ENCODE assay signal across 9 cellular contexts in genomic region chr2:101533611-101534601, GRCh38.
DNase-seq lines count a peak whose midpoint lies in the region; ATAC-seq lines count a peak whose summit lies in the region.
"Had no signal": no experiment of that assay in that cellular context is flagged by ENCODE, and none has a peak within 500 bp of the region (broad histone marks: within the 10 kb centered on the region; RNA-seq: fewer than 3 reads in every experiment).

No MANE protein-coding gene starts in this region.

- H3K36me3 ChIP-seq in stomach smooth muscle (ENCODE audit: control insufficient read depth in 2 of 2, insufficient read depth in 2 of 2, low read length in 2 of 2): no peaks in the 10 kb centered on the region

- H3K27me3 ChIP-seq in stomach smooth muscle (ENCODE audit: control insufficient read depth in 1 of 2, insufficient read depth in 2 of 2, low read length in 2 of 2): no peaks in the 10 kb centered on the region

- no peaks in the 10 kb centered on the region for H3K9me3 ChIP-seq in stomach smooth muscle (ENCODE audit: control insufficient read depth in 2 of 2, low read length in 2 of 2)

- H3K4me3 ChIP-seq in stomach smooth muscle (ENCODE audit: low read length in 2 of 2): peak overlapping the region; percentile 42 to 44

- H3K27ac ChIP-seq in stomach smooth muscle (ENCODE audit: low read length): peak overlapping the region; percentile 93

- ATAC-seq in GM19035 (IDR thresholded peaks at IDR 0.05; ENCODE audit: unreplicated experiment): no peak
- ATAC-seq in HG02973 (IDR thresholded peaks at IDR 0.05; ENCODE audit: unreplicated experiment): no peak
- ATAC-seq in HG02884 (IDR thresholded peaks at IDR 0.05; ENCODE audit: unreplicated experiment): no peak

- peak overlapping the region; percentile 56 to 58 for H3K9ac ChIP-seq in stomach smooth muscle (ENCODE audit: low read length in 2 of 2)

- H3K4me1 ChIP-seq in stomach smooth muscle (ENCODE audit: control insufficient read depth, insufficient read depth, low read length): peaks cover 16% of the 10 kb centered on the region

- DNase-seq in MV-4-11 (lab: John Stamatoyannopoulos, UW) (peak; percentile 62), cerebellar cortex (ENCODE audit: low spot score) (peak; percentile 22), inferior parietal cortex (ENCODE audit: extremely low spot score) (peak; percentile 88), LoVo (ENCODE audit: low spot score) (no peak)
- DNase-seq: NCI-H446 treated with DMSO at 0.1 percent for 48 hours had no signal
